In genomic region chr18:45652303-45652702, GRCh38 we compare ENCODE assay signal across 1 cellular context.
TF ChIP-seq lines count a peak whose summit lies in the region.

No MANE protein-coding gene starts in this region.

TF ChIP-seq in HepG2, 621 proteins besides CTCF, POLR2A, EP300 and RAD21 (continued from another document):
- TF ChIP-seq PBX3 (CRISPR knock-in tag; IDR thresholded peaks at IDR 0.05; ENCODE audit: borderline replicate concordance), result no peak
- TF ChIP-seq ZNF552 (CRISPR knock-in tag; IDR thresholded peaks at IDR 0.05; ENCODE audit: borderline replicate concordance), result no peak
- TF ChIP-seq, protein P1, sequence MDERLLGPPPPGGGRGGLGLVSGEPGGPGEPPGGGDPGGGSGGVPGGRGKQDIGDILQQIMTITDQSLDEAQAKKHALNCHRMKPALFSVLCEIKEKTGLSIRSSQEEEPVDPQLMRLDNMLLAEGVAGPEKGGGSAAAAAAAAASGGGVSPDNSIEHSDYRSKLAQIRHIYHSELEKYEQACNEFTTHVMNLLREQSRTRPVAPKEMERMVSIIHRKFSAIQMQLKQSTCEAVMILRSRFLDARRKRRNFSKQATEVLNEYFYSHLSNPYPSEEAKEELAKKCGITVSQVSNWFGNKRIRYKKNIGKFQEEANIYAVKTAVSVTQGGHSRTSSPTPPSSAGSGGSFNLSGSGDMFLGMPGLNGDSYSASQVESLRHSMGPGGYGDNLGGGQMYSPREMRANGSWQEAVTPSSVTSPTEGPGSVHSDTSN (CRISPR knock-in tag; IDR thresholded peaks at IDR 0.05), result no peak
- no peak for TF ChIP-seq NFKB2 (CRISPR knock-in tag; IDR thresholded peaks at IDR 0.05; ENCODE audit: borderline replicate concordance)
- TF ChIP-seq HMGXB3 (CRISPR knock-in tag; IDR thresholded peaks at IDR 0.05; ENCODE audit: borderline replicate concordance), result no peak
- no peak for TF ChIP-seq ZFP36L1 (CRISPR knock-in tag; IDR thresholded peaks at IDR 0.05)
- no peak for TF ChIP-seq ZNF274 (CRISPR knock-in tag; IDR thresholded peaks at IDR 0.05)
- TF ChIP-seq SP4 (CRISPR knock-in tag; IDR thresholded peaks at IDR 0.05), result no peak
